In the genomic region with DNA sequence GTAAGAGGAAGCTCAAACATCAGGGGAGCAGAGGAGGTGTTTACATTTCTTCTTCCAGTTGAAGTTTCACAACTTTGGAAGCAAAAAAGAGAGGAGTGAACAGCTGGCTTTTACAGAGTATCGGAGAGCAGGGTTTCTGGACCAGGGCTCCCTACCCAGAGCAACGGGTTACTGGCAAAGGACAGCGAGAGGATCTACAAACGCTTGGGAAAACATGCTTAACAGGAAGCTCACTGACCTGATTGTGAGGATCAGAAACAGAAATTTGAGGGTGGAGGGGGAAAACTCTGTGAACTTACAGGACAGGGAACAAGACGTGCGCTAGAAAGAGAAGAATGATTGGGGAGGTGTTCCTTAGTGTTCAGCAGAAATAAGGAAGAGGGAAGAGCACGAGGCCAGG, we compare ENCODE assay signal across 13 cellular contexts.
DNase-seq lines count a peak whose midpoint lies in the region; ATAC-seq and TF ChIP-seq lines count a peak whose summit lies in the region.
"Had no signal": no experiment of that assay in that cellular context is flagged by ENCODE, and none has a peak within 500 bp of the region (broad histone marks: within the 10 kb centered on the region; RNA-seq: fewer than 3 reads in every experiment).

No MANE protein-coding gene starts in this region.

- TF ChIP-seq POLR2A in tibial nerve (IDR thresholded peaks at IDR 0.05): no peak

- intact Hi-C loops in activated naive CD4-positive, alpha-beta T cell treated with anti-CD3 and anti-CD28 coated beads for 36 hours (cut with micrococcal nuclease): loop anchor here (5.0 kb wide), 2 partner anchors 151 to 1029 kb away; no protein-coding TSS in a partner anchor
- intact Hi-C loops in activated T-helper 2 cell treated with anti-CD3 and anti-CD28 coated beads, Interferon-gamma antibody, Interleukin-2, Interleukin-4, amounts not matched to agents 10 μg/mL and 5 μg/mL and 100 μg/mL, durations not matched to agents 14 hours and 24 hours and 36 hours (cut with micrococcal nuclease): loop anchor here (5.0 kb wide), 3 partner anchors 106 to 286 kb away; no protein-coding TSS in a partner anchor

- H3K27me3 ChIP-seq in layer of hippocampus (ENCODE audit: control insufficient read depth, insufficient read depth, low read length): no peaks in the 10 kb centered on the region
- no peaks in the 10 kb centered on the region for H3K27me3 ChIP-seq in tibial nerve
- H3K27me3 ChIP-seq: BLaER1, cardiac muscle cell, suprapubic skin had no signal

- 32 to 42% methylated on average over 7 of the region's 7 CpGs for WGBS in tibial nerve, 2 donors

- CTCF ChIA-PET in activated naive CD4-positive, alpha-beta T cell treated with anti-CD3 and anti-CD28 coated beads for 36 hours (lab: Charles Lee): interaction anchor here (0.7 to 1.4 kb wide), 4 partner anchors 9 to 285 kb away, joined by 3 read pairs; no protein-coding TSS in a partner anchor

- peaks cover 47% of the 10 kb centered on the region for H3K4me1 Mint-ChIP-seq in activated naive CD4-positive, alpha-beta T cell treated with anti-CD3 and anti-CD28 coated beads for 36 hours (ENCODE audit: low read depth)
- peaks cover 62% of the 10 kb centered on the region for H3K4me1 Mint-ChIP-seq in activated T-helper 2 cell treated with anti-CD3 and anti-CD28 coated beads, Interferon-gamma antibody, Interleukin-2, Interleukin-4, amounts not matched to agents 10 μg/mL and 5 μg/mL and 100 μg/mL, durations not matched to agents 14 hours and 24 hours and 36 hours (ENCODE audit: low read depth)

- H3K36me3 Mint-ChIP-seq in activated naive CD4-positive, alpha-beta T cell treated with anti-CD3 and anti-CD28 coated beads, Interleukin-2, amount 50 U/mL, for 72 hours: peaks cover 13 to 20% of the 10 kb centered on the region in 2 donors
- no peaks in the 10 kb centered on the region for H3K36me3 Mint-ChIP-seq in activated naive CD4-positive, alpha-beta T cell treated with anti-CD3 and anti-CD28 coated beads for 36 hours (ENCODE audit: low read depth)
- H3K36me3 Mint-ChIP-seq in activated T-helper 2 cell treated with anti-CD3 and anti-CD28 coated beads, Interferon-gamma antibody, Interleukin-2, Interleukin-4, amounts not matched to agents 10 μg/mL and 5 μg/mL and 100 μg/mL, durations not matched to agents 14 hours and 24 hours and 36 hours (ENCODE audit: low read depth): peaks cover 23% of the 10 kb centered on the region

- no peaks in the 10 kb centered on the region for H3K9me3 ChIP-seq in tibial nerve
- H3K9me3 ChIP-seq: BLaER1, suprapubic skin had no signal

- no peak for TF ChIP-seq CTCF in tibial nerve (IDR thresholded peaks at IDR 0.05)

- no peaks in the 10 kb centered on the region for H3K27me3 Mint-ChIP-seq in activated naive CD4-positive, alpha-beta T cell treated with anti-CD3 and anti-CD28 coated beads for 36 hours (ENCODE audit: low read depth)
- no peaks in the 10 kb centered on the region for H3K27me3 Mint-ChIP-seq in activated T-helper 2 cell treated with anti-CD3 and anti-CD28 coated beads, Interferon-gamma antibody, Interleukin-2, Interleukin-4, amounts not matched to agents 10 μg/mL and 5 μg/mL and 100 μg/mL, durations not matched to agents 14 hours and 24 hours and 36 hours (ENCODE audit: low read depth)

- no peak for TF ChIP-seq EP300 in tibial nerve (IDR thresholded peaks at IDR 0.05)

- no peak overlapping the region for H3K4me3 ChIP-seq in tibial nerve
- H3K4me3 ChIP-seq: BLaER1, cardiac muscle cell, suprapubic skin had no signal

- no peaks in the 10 kb centered on the region for H3K36me3 ChIP-seq in tibial nerve
- H3K36me3 ChIP-seq: BLaER1, cardiac muscle cell, suprapubic skin had no signal

- DNase-seq in activated naive CD4-positive, alpha-beta T cell treated with anti-CD3 and anti-CD28 coated beads, Interleukin-2, amount 50 U/mL, for 72 hours (ENCODE audit: low spot score in 2 of 2): no peak
- DNase-seq in activated naive CD4-positive, alpha-beta T cell treated with anti-CD3 and anti-CD28 coated beads for 36 hours: no peak
- no peak for DNase-seq in activated T-helper 2 cell treated with anti-CD3 and anti-CD28 coated beads, Interferon-gamma antibody, Interleukin-2, Interleukin-4, amounts not matched to agents 10 μg/mL and 5 μg/mL and 100 μg/mL, durations not matched to agents 14 hours and 24 hours and 36 hours (ENCODE audit: low spot score)
- no peak for DNase-seq in tibial nerve (ENCODE audit: low spot score in 2 of 2)
- no peak for DNase-seq in stimulated activated CD4-positive, alpha-beta T cell treated with anti-CD3 and anti-CD28 coated beads, Interleukin-4, amount 100 ng/mL, for 4 hours
- DNase-seq: kidney; stimulated activated CD4-positive, alpha-beta T cell treated with anti-CD3 and anti-CD28 coated beads, Interleukin-4, amount 100 ng/mL, for 24 hours had no signal

- peaks cover 0 to 71% (median 42%) of the 10 kb centered on the region in 4 donors for H3K4me1 ChIP-seq in tibial nerve

- no peak for ATAC-seq in activated naive CD4-positive, alpha-beta T cell treated with anti-CD3 and anti-CD28 coated beads, Interleukin-2, amount 50 U/mL, for 72 hours
- no peak for ATAC-seq in HG03095 (IDR thresholded peaks at IDR 0.05; ENCODE audit: unreplicated experiment)
- ATAC-seq in HG03460 (IDR thresholded peaks at IDR 0.05; ENCODE audit: unreplicated experiment): no peak

- H3K9me3 Mint-ChIP-seq in activated naive CD4-positive, alpha-beta T cell treated with anti-CD3 and anti-CD28 coated beads, Interleukin-2, amount 50 U/mL, for 72 hours: peaks cover 3 to 9% of the 10 kb centered on the region in 2 donors
- H3K9me3 Mint-ChIP-seq in activated naive CD4-positive, alpha-beta T cell treated with anti-CD3 and anti-CD28 coated beads for 36 hours: no peaks in the 10 kb centered on the region
- H3K9me3 Mint-ChIP-seq in activated T-helper 2 cell treated with anti-CD3 and anti-CD28 coated beads, Interferon-gamma antibody, Interleukin-2, Interleukin-4, amounts not matched to agents 10 μg/mL and 5 μg/mL and 100 μg/mL, durations not matched to agents 14 hours and 24 hours and 36 hours: no peaks in the 10 kb centered on the region

- no peak overlapping the region for H3K4me3 Mint-ChIP-seq in activated naive CD4-positive, alpha-beta T cell treated with anti-CD3 and anti-CD28 coated beads for 36 hours
- peak overlapping the region; percentile 31 for H3K4me3 Mint-ChIP-seq in activated T-helper 2 cell treated with anti-CD3 and anti-CD28 coated beads, Interferon-gamma antibody, Interleukin-2, Interleukin-4, amounts not matched to agents 10 μg/mL and 5 μg/mL and 100 μg/mL, durations not matched to agents 14 hours and 24 hours and 36 hours (ENCODE audit: low read depth)

- H3K27ac Mint-ChIP-seq in activated naive CD4-positive, alpha-beta T cell treated with anti-CD3 and anti-CD28 coated beads, Interleukin-2, amount 50 U/mL, for 72 hours: peak overlapping the region; percentile 24 to 97
- no peak overlapping the region for H3K27ac Mint-ChIP-seq in activated naive CD4-positive, alpha-beta T cell treated with anti-CD3 and anti-CD28 coated beads for 36 hours
- peak overlapping the region; percentile 79 for H3K27ac Mint-ChIP-seq in activated T-helper 2 cell treated with anti-CD3 and anti-CD28 coated beads, Interferon-gamma antibody, Interleukin-2, Interleukin-4, amounts not matched to agents 10 μg/mL and 5 μg/mL and 100 μg/mL, durations not matched to agents 14 hours and 24 hours and 36 hours

- H3K27ac ChIP-seq in layer of hippocampus (ENCODE audit: low read depth, low read length) (peak overlapping the region; percentile 66), tibial nerve (peak overlapping the region; percentile 12 to 90 (median 65))
- H3K27ac ChIP-seq: BLaER1, cardiac muscle cell, suprapubic skin had no signal
